2 cellular contexts compared by ENCODE assay signal in genomic region chrX:1358793-1359476, GRCh38.
TF ChIP-seq lines count a peak whose summit lies in the region.

No MANE protein-coding gene starts in this region.

TF ChIP-seq in A549, 52 proteins besides CTCF, POLR2A, EP300 and RAD21 (continued from another document):
- TF ChIP-seq, protein P1, sequence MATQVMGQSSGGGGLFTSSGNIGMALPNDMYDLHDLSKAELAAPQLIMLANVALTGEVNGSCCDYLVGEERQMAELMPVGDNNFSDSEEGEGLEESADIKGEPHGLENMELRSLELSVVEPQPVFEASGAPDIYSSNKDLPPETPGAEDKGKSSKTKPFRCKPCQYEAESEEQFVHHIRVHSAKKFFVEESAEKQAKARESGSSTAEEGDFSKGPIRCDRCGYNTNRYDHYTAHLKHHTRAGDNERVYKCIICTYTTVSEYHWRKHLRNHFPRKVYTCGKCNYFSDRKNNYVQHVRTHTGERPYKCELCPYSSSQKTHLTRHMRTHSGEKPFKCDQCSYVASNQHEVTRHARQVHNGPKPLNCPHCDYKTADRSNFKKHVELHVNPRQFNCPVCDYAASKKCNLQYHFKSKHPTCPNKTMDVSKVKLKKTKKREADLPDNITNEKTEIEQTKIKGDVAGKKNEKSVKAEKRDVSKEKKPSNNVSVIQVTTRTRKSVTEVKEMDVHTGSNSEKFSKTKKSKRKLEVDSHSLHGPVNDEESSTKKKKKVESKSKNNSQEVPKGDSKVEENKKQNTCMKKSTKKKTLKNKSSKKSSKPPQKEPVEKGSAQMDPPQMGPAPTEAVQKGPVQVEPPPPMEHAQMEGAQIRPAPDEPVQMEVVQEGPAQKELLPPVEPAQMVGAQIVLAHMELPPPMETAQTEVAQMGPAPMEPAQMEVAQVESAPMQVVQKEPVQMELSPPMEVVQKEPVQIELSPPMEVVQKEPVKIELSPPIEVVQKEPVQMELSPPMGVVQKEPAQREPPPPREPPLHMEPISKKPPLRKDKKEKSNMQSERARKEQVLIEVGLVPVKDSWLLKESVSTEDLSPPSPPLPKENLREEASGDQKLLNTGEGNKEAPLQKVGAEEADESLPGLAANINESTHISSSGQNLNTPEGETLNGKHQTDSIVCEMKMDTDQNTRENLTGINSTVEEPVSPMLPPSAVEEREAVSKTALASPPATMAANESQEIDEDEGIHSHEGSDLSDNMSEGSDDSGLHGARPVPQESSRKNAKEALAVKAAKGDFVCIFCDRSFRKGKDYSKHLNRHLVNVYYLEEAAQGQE (IDR thresholded peaks at IDR 0.05) = no peak
- TF ChIP-seq PBX3 (IDR thresholded peaks at IDR 0.05) (no peak), RFX5 (IDR thresholded peaks at IDR 0.05) (no peak), CBX8 (IDR thresholded peaks at IDR 0.05) (no peak), FOXS1 (CRISPR knock-in tag; IDR thresholded peaks at IDR 0.05) (no peak), HOXA7 (CRISPR knock-in tag; IDR thresholded peaks at IDR 0.05) (no peak), RARB (CRISPR knock-in tag; IDR thresholded peaks at IDR 0.05) (no peak)
- TF ChIP-seq, protein P2, sequence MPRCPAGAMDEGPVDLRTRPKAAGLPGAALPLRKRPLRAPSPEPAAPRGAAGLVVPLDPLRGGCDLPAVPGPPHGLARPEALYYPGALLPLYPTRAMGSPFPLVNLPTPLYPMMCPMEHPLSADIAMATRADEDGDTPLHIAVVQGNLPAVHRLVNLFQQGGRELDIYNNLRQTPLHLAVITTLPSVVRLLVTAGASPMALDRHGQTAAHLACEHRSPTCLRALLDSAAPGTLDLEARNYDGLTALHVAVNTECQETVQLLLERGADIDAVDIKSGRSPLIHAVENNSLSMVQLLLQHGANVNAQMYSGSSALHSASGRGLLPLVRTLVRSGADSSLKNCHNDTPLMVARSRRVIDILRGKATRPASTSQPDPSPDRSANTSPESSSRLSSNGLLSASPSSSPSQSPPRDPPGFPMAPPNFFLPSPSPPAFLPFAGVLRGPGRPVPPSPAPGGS (IDR thresholded peaks at IDR 0.05) = no peak

TF ChIP-seq in GM23338, 12 proteins besides CTCF, POLR2A, EP300 and RAD21 (continued from another document):
- TF ChIP-seq, protein P3, sequence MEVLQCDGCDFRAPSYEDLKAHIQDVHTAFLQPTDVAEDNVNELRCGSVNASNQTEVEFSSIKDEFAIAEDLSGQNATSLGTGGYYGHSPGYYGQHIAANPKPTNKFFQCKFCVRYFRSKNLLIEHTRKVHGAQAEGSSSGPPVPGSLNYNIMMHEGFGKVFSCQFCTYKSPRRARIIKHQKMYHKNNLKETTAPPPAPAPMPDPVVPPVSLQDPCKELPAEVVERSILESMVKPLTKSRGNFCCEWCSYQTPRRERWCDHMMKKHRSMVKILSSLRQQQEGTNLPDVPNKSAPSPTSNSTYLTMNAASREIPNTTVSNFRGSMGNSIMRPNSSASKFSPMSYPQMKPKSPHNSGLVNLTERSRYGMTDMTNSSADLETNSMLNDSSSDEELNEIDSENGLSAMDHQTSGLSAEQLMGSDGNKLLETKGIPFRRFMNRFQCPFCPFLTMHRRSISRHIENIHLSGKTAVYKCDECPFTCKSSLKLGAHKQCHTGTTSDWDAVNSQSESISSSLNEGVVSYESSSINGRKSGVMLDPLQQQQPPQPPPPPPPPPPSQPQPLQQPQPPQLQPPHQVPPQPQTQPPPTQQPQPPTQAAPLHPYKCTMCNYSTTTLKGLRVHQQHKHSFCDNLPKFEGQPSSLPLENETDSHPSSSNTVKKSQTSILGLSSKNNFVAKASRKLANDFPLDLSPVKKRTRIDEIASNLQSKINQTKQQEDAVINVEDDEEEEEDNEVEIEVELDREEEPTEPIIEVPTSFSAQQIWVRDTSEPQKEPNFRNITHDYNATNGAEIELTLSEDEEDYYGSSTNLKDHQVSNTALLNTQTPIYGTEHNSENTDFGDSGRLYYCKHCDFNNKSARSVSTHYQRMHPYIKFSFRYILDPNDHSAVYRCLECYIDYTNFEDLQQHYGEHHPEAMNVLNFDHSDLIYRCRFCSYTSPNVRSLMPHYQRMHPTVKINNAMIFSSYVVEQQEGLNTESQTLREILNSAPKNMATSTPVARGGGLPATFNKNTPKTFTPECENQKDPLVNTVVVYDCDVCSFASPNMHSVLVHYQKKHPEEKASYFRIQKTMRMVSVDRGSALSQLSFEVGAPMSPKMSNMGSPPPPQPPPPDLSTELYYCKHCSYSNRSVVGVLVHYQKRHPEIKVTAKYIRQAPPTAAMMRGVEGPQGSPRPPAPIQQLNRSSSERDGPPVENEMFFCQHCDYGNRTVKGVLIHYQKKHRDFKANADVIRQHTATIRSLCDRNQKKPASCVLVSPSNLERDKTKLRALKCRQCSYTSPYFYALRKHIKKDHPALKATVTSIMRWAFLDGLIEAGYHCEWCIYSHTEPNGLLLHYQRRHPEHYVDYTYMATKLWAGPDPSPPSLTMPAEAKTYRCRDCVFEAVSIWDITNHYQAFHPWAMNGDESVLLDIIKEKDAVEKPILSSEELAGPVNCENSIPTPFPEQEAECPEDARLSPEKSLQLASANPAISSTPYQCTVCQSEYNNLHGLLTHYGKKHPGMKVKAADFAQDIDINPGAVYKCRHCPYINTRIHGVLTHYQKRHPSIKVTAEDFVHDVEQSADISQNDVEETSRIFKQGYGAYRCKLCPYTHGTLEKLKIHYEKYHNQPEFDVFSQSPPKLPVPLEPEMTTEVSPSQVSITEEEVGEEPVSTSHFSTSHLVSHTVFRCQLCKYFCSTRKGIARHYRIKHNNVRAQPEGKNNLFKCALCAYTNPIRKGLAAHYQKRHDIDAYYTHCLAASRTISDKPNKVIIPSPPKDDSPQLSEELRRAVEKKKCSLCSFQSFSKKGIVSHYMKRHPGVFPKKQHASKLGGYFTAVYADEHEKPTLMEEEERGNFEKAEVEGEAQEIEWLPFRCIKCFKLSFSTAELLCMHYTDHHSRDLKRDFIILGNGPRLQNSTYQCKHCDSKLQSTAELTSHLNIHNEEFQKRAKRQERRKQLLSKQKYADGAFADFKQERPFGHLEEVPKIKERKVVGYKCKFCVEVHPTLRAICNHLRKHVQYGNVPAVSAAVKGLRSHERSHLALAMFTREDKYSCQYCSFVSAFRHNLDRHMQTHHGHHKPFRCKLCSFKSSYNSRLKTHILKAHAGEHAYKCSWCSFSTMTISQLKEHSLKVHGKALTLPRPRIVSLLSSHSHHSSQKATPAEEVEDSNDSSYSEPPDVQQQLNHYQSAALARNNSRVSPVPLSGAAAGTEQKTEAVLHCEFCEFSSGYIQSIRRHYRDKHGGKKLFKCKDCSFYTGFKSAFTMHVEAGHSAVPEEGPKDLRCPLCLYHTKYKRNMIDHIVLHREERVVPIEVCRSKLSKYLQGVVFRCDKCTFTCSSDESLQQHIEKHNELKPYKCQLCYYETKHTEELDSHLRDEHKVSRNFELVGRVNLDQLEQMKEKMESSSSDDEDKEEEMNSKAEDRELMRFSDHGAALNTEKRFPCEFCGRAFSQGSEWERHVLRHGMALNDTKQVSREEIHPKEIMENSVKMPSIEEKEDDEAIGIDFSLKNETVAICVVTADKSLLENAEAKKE (CRISPR knock-in tag; IDR thresholded peaks at IDR 0.05) = no peak
- TF ChIP-seq, protein P1 (IDR thresholded peaks at IDR 0.05; ENCODE audit: unreplicated experiment) = no peak
- TF ChIP-seq EZH2phosphoT487 (IDR thresholded peaks at IDR 0.05; ENCODE audit: unreplicated experiment) = no peak
